8 cellular contexts compared by ENCODE assay signal in genomic region chr4:78775278-78776030, GRCh38. TPM values are rescaled to one million over a fixed set of nuclear protein-coding genes. Genes with fewer than 3 reads are reported as not detected.
DNase-seq lines count a peak whose midpoint lies in the region; ATAC-seq and TF ChIP-seq lines count a peak whose summit lies in the region.

No MANE protein-coding gene starts in this region.

- peak overlapping the region; percentile 91 to 96 (median 95) for H3K4me3 Mint-ChIP-seq in CD4-positive, CD25-positive, alpha-beta regulatory T cell
- no peak overlapping the region for H3K4me3 Mint-ChIP-seq in endodermal cell

- peak overlapping the region; percentile 85 to 95 (median 91) for H3K27ac Mint-ChIP-seq in CD4-positive, CD25-positive, alpha-beta regulatory T cell
- H3K27ac Mint-ChIP-seq in endodermal cell: peak overlapping the region; percentile 98

- H3K9me3 ChIP-seq in CD4-positive, CD25-positive, alpha-beta regulatory T cell (ENCODE audit: control insufficient read depth in 2 of 2, low read length in 2 of 2): no peaks in the 10 kb centered on the region
- H3K9me3 ChIP-seq in endodermal cell (ENCODE audit: control insufficient read depth, low read length): no peaks in the 10 kb centered on the region
- H3K9me3 ChIP-seq in mesodermal cell (ENCODE audit: control insufficient read depth, low read length): no peaks in the 10 kb centered on the region

- peak; percentile 70 to 72 for ATAC-seq in CD4-positive, CD25-positive, alpha-beta regulatory T cell (ENCODE audit: low read depth in 2 of 2)
- ATAC-seq in GM19324 (IDR thresholded peaks at IDR 0.05; ENCODE audit: low FRiP score, unreplicated experiment) (peak; percentile 73), HG03457 (IDR thresholded peaks at IDR 0.05; ENCODE audit: unreplicated experiment) (peak; percentile 42)

- H3K36me3 ChIP-seq in CD4-positive, CD25-positive, alpha-beta regulatory T cell (ENCODE audit: control insufficient read depth, insufficient read depth, low read length): no peaks in the 10 kb centered on the region
- no peaks in the 10 kb centered on the region for H3K36me3 ChIP-seq in endodermal cell (ENCODE audit: control insufficient read depth, insufficient read depth, low read length)
- no peaks in the 10 kb centered on the region for H3K36me3 ChIP-seq in mesodermal cell (ENCODE audit: control insufficient read depth, insufficient read depth, low read length)

- WGBS in endodermal cell (ENCODE audit: insufficient coverage in 1 of 2, insufficient read length in 1 of 2), 2 experiments: 1 to 5% methylated on average over 18 to 51 of the region's 51 CpGs
- WGBS in mesodermal cell (ENCODE audit: insufficient coverage in 2 of 2), 2 experiments: 3% methylated on average over 22 to 33 of the region's 51 CpGs

- H3K27me3 Mint-ChIP-seq in CD4-positive, CD25-positive, alpha-beta regulatory T cell: no peaks in the 10 kb centered on the region
- no peaks in the 10 kb centered on the region for H3K27me3 Mint-ChIP-seq in endodermal cell (ENCODE audit: insufficient read depth)

- TF ChIP-seq CTCF in endodermal cell (conservative IDR thresholded peaks at IDR 0.05): no peak

- peaks cover 11 to 18% (median 14%) of the 10 kb centered on the region in 4 donors for H3K4me1 Mint-ChIP-seq in CD4-positive, CD25-positive, alpha-beta regulatory T cell
- peaks cover 2% of the 10 kb centered on the region for H3K4me1 Mint-ChIP-seq in endodermal cell

- no peaks in the 10 kb centered on the region for H3K9me3 Mint-ChIP-seq in CD4-positive, CD25-positive, alpha-beta regulatory T cell
- no peaks in the 10 kb centered on the region for H3K9me3 Mint-ChIP-seq in endodermal cell

- H3K36me3 Mint-ChIP-seq in CD4-positive, CD25-positive, alpha-beta regulatory T cell: no peaks in the 10 kb centered on the region
- H3K36me3 Mint-ChIP-seq in endodermal cell (ENCODE audit: low read depth): no peaks in the 10 kb centered on the region

- peak overlapping the region; percentile 94 for H3K4me3 ChIP-seq in CD4-positive, CD25-positive, alpha-beta regulatory T cell (ENCODE audit: low read depth, low read length)
- H3K4me3 ChIP-seq in endodermal cell (ENCODE audit: low read length): peak overlapping the region; percentile 86
- H3K4me3 ChIP-seq in mesodermal cell (ENCODE audit: extremely low read depth, insufficient read depth, low read length, poor library complexity, severe bottlenecking): peak overlapping the region; percentile 82

- peak overlapping the region; percentile 87 for H3K9ac ChIP-seq in endodermal cell (ENCODE audit: extremely low read depth, low read length, poor library complexity, severe bottlenecking)

- peak; percentile 81 to 91 (median 90) for DNase-seq in CD4-positive, CD25-positive, alpha-beta regulatory T cell
- DNase-seq in NOMO-1 (lab: John Stamatoyannopoulos, UW; ENCODE audit: unreplicated experiment in 2 of 2): peak; percentile 68 to 87
- peak; percentile 70 for DNase-seq in activated CD8-positive, alpha-beta memory T cell treated with anti-CD3 and anti-CD28 coated beads, Interleukin-2, amount 50 U/mL, for 24 hours (ENCODE audit: extremely low read depth)
- peak; percentile 95 for DNase-seq in endodermal cell
- DNase-seq in stimulated activated CD8-positive, alpha-beta memory T cell treated with anti-CD3 and anti-CD28 coated beads, Interleukin-15, amount 100 ng/mL, for 24 hours (ENCODE audit: low read depth): peak; percentile 78

- no peaks in the 10 kb centered on the region for H3K27me3 ChIP-seq in CD4-positive, CD25-positive, alpha-beta regulatory T cell (ENCODE audit: control insufficient read depth, insufficient read depth, low read length)
- H3K27me3 ChIP-seq in endodermal cell (ENCODE audit: control insufficient read depth, insufficient read depth, low read length, poor library complexity, severe bottlenecking): no peaks in the 10 kb centered on the region

- peaks cover 18% of the 10 kb centered on the region for H3K4me1 ChIP-seq in CD4-positive, CD25-positive, alpha-beta regulatory T cell (ENCODE audit: control insufficient read depth, insufficient read depth, low read length, poor library complexity, severe bottlenecking)
- peaks cover 5% of the 10 kb centered on the region for H3K4me1 ChIP-seq in endodermal cell (ENCODE audit: control insufficient read depth, insufficient read depth, low read length)
- peaks cover 13% of the 10 kb centered on the region for H3K4me1 ChIP-seq in mesodermal cell (ENCODE audit: control insufficient read depth, insufficient read depth, low read length, poor library complexity, severe bottlenecking)

- peak overlapping the region; percentile 78 for H3K27ac ChIP-seq in CD4-positive, CD25-positive, alpha-beta regulatory T cell (ENCODE audit: insufficient read depth, low read length, poor library complexity, severe bottlenecking)
- H3K27ac ChIP-seq in endodermal cell (ENCODE audit: low read depth, low read length) (peak overlapping the region; percentile 95), mesodermal cell (ENCODE audit: low read depth, low read length, severe bottlenecking) (peak overlapping the region; percentile 95)

RNA-seq across cellular contexts. Expression of gene BMP2K, which starts 0.7 kb away (rescaled TPM):
- 7.8 TPM for total RNA-seq in CD4-positive, CD25-positive, alpha-beta regulatory T cell
- 1 to 10 TPM; 1.2 to 2.2 (median 1.8) TPM for polyA plus RNA-seq in CD4-positive, CD25-positive, alpha-beta regulatory T cell
- 10 to 100 TPM; 39.4 to 49.1 TPM for total RNA-seq in endodermal cell
- 22.3 TPM for polyA plus RNA-seq in endodermal cell (2013, experiment 1 of 2)
- 19.3 TPM for polyA plus RNA-seq in endodermal cell (2013, experiment 2 of 2)
- polyA plus RNA-seq in mesodermal cell (2013, experiment 1 of 2): 37.0 TPM
- 34.6 TPM for polyA plus RNA-seq in mesodermal cell (2013, experiment 2 of 2)

Comparison
In these comparisons a context has a peak if more than half of its experiments do, and no peak if none do; other contexts are left out.
1. Peak in every context shown above with its lines: DNase-seq, ATAC-seq, H3K4me3 ChIP-seq and H3K27ac ChIP-seq.